8 cellular contexts compared by ENCODE assay signal in the genomic region with DNA sequence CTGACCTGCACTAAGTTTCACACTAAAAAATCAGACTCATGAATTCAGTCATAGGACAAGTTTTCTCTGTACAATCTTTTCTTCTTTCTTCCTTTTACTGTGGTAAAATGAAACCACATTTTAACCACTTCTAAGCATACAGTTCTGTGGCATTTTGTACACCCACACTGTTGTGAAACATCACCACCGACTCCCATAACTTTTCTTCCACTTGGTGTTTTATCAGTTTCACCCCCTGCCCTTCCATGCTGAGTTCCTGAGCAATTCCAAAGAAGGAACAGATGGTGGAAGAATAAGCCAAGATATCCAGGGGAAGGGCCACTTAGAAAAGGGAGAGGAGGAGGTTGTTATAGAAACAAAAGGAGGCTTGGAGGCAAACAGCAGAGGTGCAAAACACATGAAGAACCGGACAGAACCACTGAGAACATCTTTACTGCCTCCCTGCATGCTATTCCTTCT. TPM values are rescaled to one million over a fixed set of nuclear protein-coding genes. Genes with fewer than 3 reads are reported as not detected.
DNase-seq lines count a peak whose midpoint lies in the region; TF ChIP-seq lines count a peak whose summit lies in the region.

No MANE protein-coding gene starts in this region.

- TF ChIP-seq CTCF in foreskin fibroblast (IDR thresholded peaks at IDR 0.05; ENCODE audit: low read depth, low read length), result no peak

- H3K4me3 ChIP-seq in foreskin fibroblast (ENCODE audit: low read depth in 1 of 2, low read length in 2 of 2), result no peak overlapping the region

- DNase-seq in activated CD4-positive, alpha-beta T cell treated with anti-CD3 and anti-CD28 coated beads for 4 hours, result peak; percentile 8 to 11
- no peak for DNase-seq in activated CD4-positive, alpha-beta T cell treated with anti-CD3 and anti-CD28 coated beads for 48 hours
- peak; percentile 78 for DNase-seq in H4 (ENCODE audit: low spot score)
- DNase-seq in MV-4-11 (lab: John Stamatoyannopoulos, UW), result peak; percentile 82
- peak; percentile 63 to 77 for DNase-seq in foreskin fibroblast
- no peak for DNase-seq in effector CD4-positive, alpha-beta T cell
- no peak for DNase-seq in DMS153 (lab: John Stamatoyannopoulos, UW)
- no peak for DNase-seq in globus pallidus (ENCODE audit: low spot score)

RNA-seq across cellular contexts. Expression of a gene that starts 22.6 kb away (rescaled TPM):
- 9.9 and 12.8 TPM in 2 replicates for total RNA-seq in H4 (2014; rRNA removed; shearing (Covaris generic))

RNA-seq across cellular contexts. Expression of a gene that starts 38.2 kb away (rescaled TPM):
- total RNA-seq in H4 (2014; rRNA removed; shearing (Covaris generic)), result 17.6 and 27.7 TPM in 2 replicates

RNA-seq across cellular contexts. Expression of a gene that starts 43.8 kb away (rescaled TPM):
- total RNA-seq in H4 (2014; rRNA removed; shearing (Covaris generic)), result 8.3 and 8.8 TPM in 2 replicates

Comparison
In these comparisons a context has a peak if more than half of its experiments do, and no peak if none do; other contexts are left out.
1. DNase-seq: peak in activated CD4-positive, alpha-beta T cell treated with anti-CD3 and anti-CD28 coated beads for 4 hours (2 of 2), H4 (single experiment), MV-4-11 (single experiment) and foreskin fibroblast (2 of 2); none in activated CD4-positive, alpha-beta T cell treated with anti-CD3 and anti-CD28 coated beads for 48 hours (single experiment), effector CD4-positive, alpha-beta T cell (single experiment), DMS153 (single experiment) and globus pallidus (single experiment).